In genomic region chr3:61688307-61688695, GRCh38 we compare ENCODE assay signal across 1 cellular context.
TF ChIP-seq lines count a peak whose summit lies in the region.

No MANE protein-coding gene starts in this region.

TF ChIP-seq in neural cell, 6 proteins besides CTCF, POLR2A, EP300 and RAD21:
- TF ChIP-seq REST (IDR thresholded peaks at IDR 0.05; ENCODE audit: borderline replicate concordance) (peak; percentile 71), TAF1 (IDR thresholded peaks at IDR 0.05; ENCODE audit: low read depth) (no peak), SMC3 (conservative IDR thresholded peaks at IDR 0.05; ENCODE audit: poor library complexity) (peak; percentile 48), POLR2AphosphoS5 (IDR thresholded peaks at IDR 0.05) (peak; percentile 55), EZH2 (IDR thresholded peaks at IDR 0.05; ENCODE audit: borderline replicate concordance, insufficient read depth, low read length, poor library complexity, severe bottlenecking) (no peak), MXI1 (conservative IDR thresholded peaks at IDR 0.05; ENCODE audit: poor library complexity, severe bottlenecking) (no peak)
